11 cellular contexts compared by ENCODE assay signal in the genomic region with DNA sequence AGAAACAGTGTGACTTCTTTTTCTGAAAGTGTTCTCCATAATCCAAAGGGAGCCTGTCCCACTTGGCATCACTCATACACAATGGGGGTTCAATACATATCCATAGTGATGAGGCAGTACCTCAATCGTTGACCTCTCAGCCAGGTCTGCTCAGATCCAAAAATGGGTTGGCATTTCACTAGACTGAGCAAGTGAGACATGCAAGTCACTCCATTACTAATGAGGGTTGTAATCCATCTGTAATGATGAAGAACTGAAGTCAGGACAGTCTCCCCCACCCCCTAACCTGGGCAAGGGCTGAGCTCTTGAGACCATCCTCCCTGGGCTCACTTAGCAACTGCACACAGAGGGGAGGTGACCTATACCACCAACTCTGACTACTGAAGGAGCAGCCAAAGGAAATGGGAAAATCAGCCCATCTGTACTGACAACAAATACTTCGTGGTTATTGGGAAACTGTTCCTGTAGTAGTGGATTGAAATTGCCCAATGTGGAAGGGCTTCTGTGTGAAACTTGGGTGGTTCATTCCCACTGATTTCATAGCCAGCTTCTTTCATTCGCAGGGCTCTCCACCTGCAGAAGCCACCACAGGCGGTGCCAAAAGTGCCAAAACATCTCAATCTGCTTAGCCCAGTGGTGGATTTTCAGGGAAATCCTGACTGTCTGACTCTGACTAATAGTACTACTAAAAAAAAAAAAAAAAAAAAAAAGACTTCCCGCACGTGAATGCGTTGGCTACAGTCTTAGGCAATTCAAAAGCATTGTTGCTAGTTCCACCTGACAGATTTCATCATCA. TPM values are rescaled to one million over a fixed set of nuclear protein-coding genes. Genes with fewer than 3 reads are reported as not detected.
DNase-seq lines count a peak whose midpoint lies in the region; ATAC-seq, FAIRE-seq and TF ChIP-seq lines count a peak whose summit lies in the region.
"Had no signal": no experiment of that assay in that cellular context is flagged by ENCODE, and none has a peak within 500 bp of the region (broad histone marks: within the 10 kb centered on the region; RNA-seq: fewer than 3 reads in every experiment).

No MANE protein-coding gene starts in this region.

- H4K20me1 ChIP-seq in astrocyte (ENCODE audit: insufficient read depth, low read length) = no peaks in the 10 kb centered on the region

- peaks cover 3% of the 10 kb centered on the region for H3K36me3 Mint-ChIP-seq in astrocyte (ENCODE audit: low read depth, unreplicated experiment)
- no peaks in the 10 kb centered on the region for H3K36me3 Mint-ChIP-seq in Calu3 (ENCODE audit: insufficient read depth, unreplicated experiment)

- H3K4me2 ChIP-seq in A549 = 0 out of 3 replicates have a peak overlapping the region, but pooled peaks have one; percentile 23
- H3K4me2 ChIP-seq in astrocyte (ENCODE audit: low read length) = peak overlapping the region; percentile 28

- H3K9ac ChIP-seq in astrocyte (ENCODE audit: low read length) = no peak overlapping the region

- no peak overlapping the region for H2AFZ ChIP-seq in astrocyte (ENCODE audit: low read depth, low read length)

- no TSS peak for BruUV-seq in Calu3 (replicated peaks; lab: Mats Ljungman, UMichigan)

- TF ChIP-seq CTCF in A549 (IDR thresholded peaks at IDR 0.05) = no peak
- no peak for TF ChIP-seq CTCF in HEK293 (tag by site-specific recombination; IDR thresholded peaks at IDR 0.05)
- no peak for TF ChIP-seq CTCF in astrocyte (IDR thresholded peaks at IDR 0.05; ENCODE audit: insufficient read depth, low read depth, low read length)
- no peak for TF ChIP-seq CTCF in Calu3 (IDR thresholded peaks at IDR 0.05; ENCODE audit: unreplicated experiment)

- POLR2A ChIA-PET in A549 (lab: Yijun Ruan, JAX) = interaction anchor here (0.6 kb wide), 1 partner anchor 117 kb away, joined by 4 read pairs; no protein-coding TSS in a partner anchor
- POLR2A ChIA-PET in HEK293 (lab: Yijun Ruan, JAX) = interaction anchor here (0.7 kb wide), 2 partner anchors 8 to 20 kb away, joined by 6 to 8 read pairs; no protein-coding TSS in a partner anchor

- H3K27ac ChIP-seq in A549 = peak overlapping the region in 1 of 2 experiments; percentile 53; a peak in 1 of 6 replicates
- H3K27ac ChIP-seq in HEK293 (ENCODE audit: extremely low read depth, low read depth, low read length) = no peak overlapping the region
- peak overlapping the region; percentile 28 for H3K27ac ChIP-seq in astrocyte (ENCODE audit: low read depth, low read length)
- H3K27ac ChIP-seq in right cardiac atrium (ENCODE audit: low read length) = peak overlapping the region; percentile 13

- H3K4me3 Mint-ChIP-seq in astrocyte (ENCODE audit: unreplicated experiment) (no peak overlapping the region), Calu3 (ENCODE audit: low read depth, unreplicated experiment) (no peak overlapping the region)
- H3K4me3 Mint-ChIP-seq: activated CD4-positive, alpha-beta T cell treated with anti-CD3 and anti-CD28 coated beads, Interleukin-2, amount 10 ng/mL, durations not matched to agents 24 days and 14 days had no signal

- H3K4me1 Mint-ChIP-seq in astrocyte (ENCODE audit: low read depth, unreplicated experiment) = peaks cover 55% of the 10 kb centered on the region
- H3K4me1 Mint-ChIP-seq in Calu3 (ENCODE audit: low read depth, unreplicated experiment) = no peaks in the 10 kb centered on the region

- no peak for TF ChIP-seq EP300 in A549 (IDR thresholded peaks at IDR 0.05)

- TF ChIP-seq RAD21 in A549 (conservative IDR thresholded peaks at IDR 0.05 in 1 of 2, IDR thresholded peaks at IDR 0.05 in 1 of 2) = no peak

- DNase-seq in A549 (ENCODE audit: low read depth in 1 of 2, low spot score in 1 of 2) (peak in 1 of 2 experiments; percentile 19), astrocyte (ENCODE audit: low read depth) (peak; percentile 77), right cardiac atrium (peak in 1 of 3 donors; percentile 31), dermis blood vessel endothelial cell (no peak), Calu3 (no peak)
- no peak for DNase-seq in stimulated activated CD4-positive, alpha-beta T cell treated with anti-CD3 and anti-CD28 coated beads, Interleukin-15, amount 100 ng/mL, for 24 hours
- DNase-seq: activated CD4-positive, alpha-beta T cell treated with anti-CD3 and anti-CD28 coated beads, Interleukin-2, amount 10 ng/mL, durations not matched to agents 24 days and 14 days; cortex of kidney; NCI-H748 treated with DMSO at 0.1 percent for 48 hours had no signal

- no peak for TF ChIP-seq POLR2A in A549 (IDR thresholded peaks at IDR 0.05; ENCODE audit: low read length)

- peaks cover 25% of the 10 kb centered on the region for H3K79me2 ChIP-seq in astrocyte (ENCODE audit: insufficient read depth, low read length)

- H3K4me3 ChIP-seq in A549 (no peak overlapping the region), HEK293 (ENCODE audit: low read depth, low read length) (no peak overlapping the region), astrocyte (ENCODE audit: insufficient read depth, low read depth, low read length) (no peak overlapping the region), right cardiac atrium (ENCODE audit: low read length) (no peak overlapping the region)

- H3K9me3 ChIP-seq in A549 = no peaks in the 10 kb centered on the region
- H3K9me3 ChIP-seq in HEK293 (ENCODE audit: control insufficient read depth, insufficient read depth, low read depth, low read length) = no peaks in the 10 kb centered on the region
- no peaks in the 10 kb centered on the region for H3K9me3 ChIP-seq in astrocyte (ENCODE audit: insufficient read depth, low read depth, low read length)
- no peaks in the 10 kb centered on the region for H3K9me3 ChIP-seq in right cardiac atrium (ENCODE audit: control insufficient read depth, low read length)

- intact Hi-C loops in right cardiac atrium (cut with DNase I) = no loop called here
- intact Hi-C loops in Calu3 (cut with micrococcal nuclease; ENCODE audit: unreplicated experiment) = no loop called here

- H3K9me3 Mint-ChIP-seq in astrocyte (ENCODE audit: unreplicated experiment) (no peaks in the 10 kb centered on the region), Calu3 (ENCODE audit: low read depth, unreplicated experiment) (no peaks in the 10 kb centered on the region)
- H3K9me3 Mint-ChIP-seq: activated CD4-positive, alpha-beta T cell treated with anti-CD3 and anti-CD28 coated beads, Interleukin-2, amount 10 ng/mL, durations not matched to agents 24 days and 14 days had no signal

- CTCF ChIA-PET in A549 (lab: Yijun Ruan, JAX) (interaction anchor here (0.7 to 2.0 kb wide), 3 partner anchors 13 to 986 kb away, joined by 3 to 5 read pairs (median 3); no protein-coding TSS in a partner anchor), HEK293 (lab: Yijun Ruan, JAX) (interaction anchor here (0.6 to 1.3 kb wide), 4 partner anchors 12 to 1540 kb away, joined by 3 to 5 read pairs (median 4); no protein-coding TSS in a partner anchor), Calu3 (lab: Charles Lee) (interaction anchor here (1.0 kb wide), 1 partner anchor 19 kb away, joined by 3 read pairs; no protein-coding TSS in a partner anchor)

- ATAC-seq in A549 (no peak), right cardiac atrium (peak; percentile 11 to 47), GM21390 (IDR thresholded peaks at IDR 0.05; ENCODE audit: unreplicated experiment) (no peak)

- FAIRE-seq in A549 (lab: Jason Lieb, UNC) (no peak), astrocyte (lab: Jason Lieb, UNC) (peak; percentile 64)

- no peaks in the 10 kb centered on the region for H3K36me3 ChIP-seq in HEK293 (ENCODE audit: control insufficient read depth in 2 of 2, insufficient read depth in 1 of 2, low read length in 2 of 2)
- no peaks in the 10 kb centered on the region for H3K36me3 ChIP-seq in astrocyte (ENCODE audit: insufficient read depth, low read length)

- H3K27ac Mint-ChIP-seq in astrocyte (ENCODE audit: unreplicated experiment) (peak overlapping the region; percentile 97), Calu3 (ENCODE audit: unreplicated experiment) (no peak overlapping the region)
- H3K27ac Mint-ChIP-seq: activated CD4-positive, alpha-beta T cell treated with anti-CD3 and anti-CD28 coated beads, Interleukin-2, amount 10 ng/mL, durations not matched to agents 24 days and 14 days had no signal

- 62% methylated on average over 7 of the region's 7 CpGs for WGBS in A549 (ENCODE audit: missing lambda C conversion rate)
- WGBS in right cardiac atrium = 65% methylated on average over 7 of the region's 7 CpGs

- H3K27me3 Mint-ChIP-seq in astrocyte (ENCODE audit: low read depth, unreplicated experiment) (no peaks in the 10 kb centered on the region), Calu3 (ENCODE audit: unreplicated experiment) (peaks cover 56% of the 10 kb centered on the region)

- peaks cover 29% of the 10 kb centered on the region for H3K4me1 ChIP-seq in A549
- no peaks in the 10 kb centered on the region for H3K4me1 ChIP-seq in HEK293 (ENCODE audit: control insufficient read depth, insufficient read depth, low read length)
- H3K4me1 ChIP-seq in astrocyte (ENCODE audit: insufficient read depth, low read length) = peaks cover 30% of the 10 kb centered on the region
- peaks cover 4% of the 10 kb centered on the region for H3K4me1 ChIP-seq in right cardiac atrium (ENCODE audit: control insufficient read depth, insufficient read depth, low read length)

- H3K27me3 ChIP-seq in astrocyte (ENCODE audit: insufficient read depth, low read length) (no peaks in the 10 kb centered on the region), right cardiac atrium (ENCODE audit: control insufficient read depth, insufficient read depth) (no peaks in the 10 kb centered on the region)

TF ChIP-seq in A549, 52 proteins besides CTCF, POLR2A, EP300 and RAD21 (continues in another document):
- peak; percentile 53 for TF ChIP-seq BHLHE40 (IDR thresholded peaks at IDR 0.05; ENCODE audit: low read depth, low read length)
- no peak for TF ChIP-seq HDAC2 (IDR thresholded peaks at IDR 0.05)
- TF ChIP-seq RARB (CRISPR knock-in tag; IDR thresholded peaks at IDR 0.05) = no peak
- TF ChIP-seq RNF2 (IDR thresholded peaks at IDR 0.05; ENCODE audit: borderline replicate concordance, low read depth) = no peak

TF ChIP-seq in HEK293, 187 proteins besides CTCF, POLR2A, EP300 and RAD21 (continues in another document):
- TF ChIP-seq ZNF600 (tag by site-specific recombination; IDR thresholded peaks at IDR 0.05) (no peak), YY1 (tag by site-specific recombination; IDR thresholded peaks at IDR 0.05) (no peak), ZNF324 (tag by site-specific recombination; IDR thresholded peaks at IDR 0.05) (no peak), ZNF585B (tag by site-specific recombination; IDR thresholded peaks at IDR 0.05) (no peak), KLF10 (tag by site-specific recombination; IDR thresholded peaks at IDR 0.05) (no peak), EGR2 (tag by site-specific recombination; IDR thresholded peaks at IDR 0.05; ENCODE audit: low read depth) (no peak)

RNA-seq across cellular contexts. Expression of gene NGF, which starts 5.0 kb away (rescaled TPM):
- polyA plus RNA-seq in A549 (2011; rRNA removed) (0.71 TPM in 2 replicates), A549 (2017; fragmentation: RNase III; extraction: RNeasy Plus Mini Kit Qiagen cat#74134 plus additional on column Dnase treatment) (1.4 to 1.6 TPM (median 1.6 TPM) in 3 replicates), right cardiac atrium (17.4 TPM)
- 3.1 and 3.4 TPM in 2 replicates for polyA plus RNA-seq in A549 (2012; cell fraction: cytosol; rRNA removed)
- 5.2 and 5.4 TPM in 2 replicates for polyA plus RNA-seq in A549 (2012; cell fraction: nucleus; rRNA removed)
- polyA minus RNA-seq in A549 (2011; rRNA and poly(A)+ RNA removed) = 0.45 TPM in 1 of 2 replicates, not detected in the other
- total RNA-seq in astrocyte (12.5 and 12.9 TPM in 2 replicates), right cardiac atrium (1 to 10 TPM; 3.3 to 7.4 (median 5.6) TPM), dermis blood vessel endothelial cell (0.34 TPM in 1 of 2 replicates, not detected in the other), Calu3 (2022) (not detected in 2 replicates)
- total RNA-seq: activated CD4-positive, alpha-beta T cell treated with anti-CD3 and anti-CD28 coated beads, Interleukin-2, amount 10 ng/mL, durations not matched to agents 24 days and 14 days had no signal

Comparison
In these comparisons a context has a peak if more than half of its experiments do, and no peak if none do; other contexts are left out.
1. ATAC-seq: peak in right cardiac atrium (2 of 2); none in A549 (0 of 2) and GM21390 (single experiment).